Comparison of ENCODE assay signal across 22 cellular contexts in the genomic region with DNA sequence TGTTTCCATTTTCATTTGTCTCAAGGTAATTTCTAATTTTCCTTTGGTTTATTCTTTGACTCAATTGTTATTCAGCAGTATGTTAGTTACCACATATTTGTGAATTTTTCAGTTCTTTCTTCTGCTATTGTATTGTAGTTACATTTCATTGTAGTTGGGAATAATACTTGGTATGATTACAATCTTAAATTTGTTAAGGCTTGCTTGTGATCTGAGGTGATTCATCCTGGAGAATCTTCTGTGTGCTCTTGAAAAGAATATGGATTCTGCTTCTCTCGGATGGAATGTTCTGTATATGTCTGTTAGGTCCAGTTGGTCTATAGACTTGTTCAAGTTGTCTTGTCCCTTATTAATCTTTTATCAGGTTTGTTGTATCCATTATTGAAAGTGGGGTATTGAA.
"Had no signal": no experiment of that assay in that cellular context is flagged by ENCODE, and none has a peak within 500 bp of the region (broad histone marks: within the 10 kb centered on the region; RNA-seq: fewer than 3 reads in every experiment).

No MANE protein-coding gene starts in this region.

- H3K36me3 ChIP-seq: SJCRH30 had no signal

- ATAC-seq: Panc1, PC-3, Right ventricle myocardium inferior, SK-N-SH treated with all-trans-retinoic acid at 6 μM for 48 hours had no signal

- H3K27ac ChIP-seq: HL-60, SJCRH30 had no signal

- H3K4me1 ChIP-seq: SJCRH30 had no signal

- H3K9me3 ChIP-seq: SJCRH30 had no signal

- DNase-seq: Karpas-422, KG1, MM.1S, NCI-H1092 treated with DMSO at 0.1 percent for 48 hours, NCI-H1436, NCI-H187, NCI-H2029, NCI-H2081 treated with DMSO at 0.1 percent for 48 hours, NCI-H2171, NCI-H226, NCI-H446, NCI-H510A, NCI-H524 treated with DMSO at 0.1 percent for 48 hours, NCI-H69, NCI-H774, PC-3, SHP77 treated with DMSO at 0.1 percent for 48 hours, SJCRH30 had no signal

- H3K27me3 ChIP-seq: SJCRH30 had no signal

- H3K4me3 ChIP-seq: SJCRH30 had no signal
